ENCODE assay signal across 8 cellular contexts in the genomic region with DNA sequence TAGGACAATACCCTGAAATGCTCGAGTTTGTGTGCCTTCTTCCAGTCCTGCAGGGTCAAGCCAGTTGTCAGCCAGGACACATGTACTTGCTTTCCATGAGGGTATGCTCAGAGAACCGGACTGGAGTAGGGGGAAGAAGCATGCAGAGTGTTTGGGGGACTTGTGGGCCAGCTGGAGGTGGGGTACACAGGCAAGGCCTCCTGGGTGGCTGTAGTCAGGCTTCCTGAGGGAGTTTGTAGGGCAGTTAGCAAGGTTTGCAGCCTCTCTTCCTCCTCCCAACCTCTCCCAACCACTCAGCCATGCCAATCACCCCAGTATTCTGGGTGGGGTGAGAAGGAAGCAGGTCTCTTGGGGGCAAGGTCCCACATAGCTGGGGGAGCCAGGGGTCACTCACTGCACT. TPM values are rescaled to one million over a fixed set of nuclear protein-coding genes. Genes with fewer than 3 reads are reported as not detected.
"Had no signal": no experiment of that assay in that cellular context is flagged by ENCODE, and none has a peak within 500 bp of the region (broad histone marks: within the 10 kb centered on the region; RNA-seq: fewer than 3 reads in every experiment).

No MANE protein-coding gene starts in this region.

- H3K4me3 Mint-ChIP-seq: HFFc6, IgD-negative memory B cell had no signal

- H3K4me1 Mint-ChIP-seq: IgD-negative memory B cell had no signal

- H3K27ac Mint-ChIP-seq: HFFc6, IgD-negative memory B cell had no signal

- DNase-seq: GM23248, GOT3, H7, HFFc6, KBM-7 had no signal

- H3K9me3 Mint-ChIP-seq: IgD-negative memory B cell had no signal

- H3K27me3 Mint-ChIP-seq: IgD-negative memory B cell had no signal

- H3K36me3 Mint-ChIP-seq: IgD-negative memory B cell had no signal

- ATAC-seq: HCT116 had no signal

RNA-seq across cellular contexts. Expression of a gene that starts 47.0 kb away (rescaled TPM):
- total RNA-seq: H7, HT-29 had no signal
